In genomic region chr4:15779336-15779735, GRCh38 we compare ENCODE assay signal across 8 cellular contexts. TPM values are rescaled to one million over a fixed set of nuclear protein-coding genes. Genes with fewer than 3 reads are reported as not detected.
DNase-seq lines count a peak whose midpoint lies in the region; ATAC-seq, FAIRE-seq and TF ChIP-seq lines count a peak whose summit lies in the region.

No MANE protein-coding gene starts in this region.

- H3K4me3 ChIP-seq in kidney epithelial cell (ENCODE audit: low read depth, low read length) (peak overlapping the region; percentile 52), small intestine (ENCODE audit: low read depth in 1 of 2, low read length in 2 of 2) (peak overlapping the region; percentile 61 to 74)

- H3K4me1 ChIP-seq in small intestine (ENCODE audit: control insufficient read depth in 2 of 2, insufficient read depth in 1 of 2, low read depth in 1 of 2, low read length in 1 of 2), result peaks cover 0 to 3% of the 10 kb centered on the region in 2 donors

- peak; percentile 27 for DNase-seq in SKM-1 treated with dmso at 0.1 percent for 144 hours (lab: John Stamatoyannopoulos, UW; ENCODE audit: unreplicated experiment)
- DNase-seq in SKM-1 (lab: John Stamatoyannopoulos, UW; ENCODE audit: unreplicated experiment), result no peak
- peak; percentile 8 for DNase-seq in NCI-H524 treated with DMSO at 0.1 percent for 48 hours (lab: John Stamatoyannopoulos, UW)
- peak; percentile 32 for DNase-seq in cerebellar cortex (ENCODE audit: low spot score)
- DNase-seq in kidney epithelial cell (ENCODE audit: low read depth), result peak; percentile 9
- DNase-seq in small intestine, result peak; percentile 33
- DNase-seq in activated gamma-delta T cell (lab: John Stamatoyannopoulos, UW), result no peak

- TF ChIP-seq CTCF in kidney epithelial cell (IDR thresholded peaks at IDR 0.05; ENCODE audit: insufficient read depth, low read length, poor library complexity, severe bottlenecking), result peak; percentile 53

- H3K36me3 ChIP-seq in kidney epithelial cell (ENCODE audit: control insufficient read depth, insufficient read depth, low read length) (no peaks in the 10 kb centered on the region), small intestine (ENCODE audit: control insufficient read depth in 2 of 2, insufficient read depth in 2 of 2, low read length in 2 of 2) (no peaks in the 10 kb centered on the region)

- no peaks in the 10 kb centered on the region for H3K9me3 ChIP-seq in small intestine (ENCODE audit: control insufficient read depth, low read depth)

- no peak for ATAC-seq in GM18873 (IDR thresholded peaks at IDR 0.05; ENCODE audit: low FRiP score, unreplicated experiment)

- WGBS in small intestine, 3 donors, result 0 to 1% (median 0%) methylated on average over 13 of the region's 13 CpGs

- peaks cover 8% of the 10 kb centered on the region for H3K27me3 ChIP-seq in kidney epithelial cell (ENCODE audit: control insufficient read depth, insufficient read depth, low read length)
- H3K27me3 ChIP-seq in small intestine (ENCODE audit: control insufficient read depth in 2 of 2, insufficient read depth in 2 of 2, low read length in 2 of 2), result no peaks in the 10 kb centered on the region

- peak overlapping the region in 1 of 2 donors; percentile 80 for H3K27ac ChIP-seq in small intestine (ENCODE audit: low read depth in 1 of 2, low read length in 1 of 2)

- FAIRE-seq in small intestine (lab: Jason Lieb, UNC), result no peak

RNA-seq across cellular contexts. Expression of gene CD38, which starts 1.2 kb away (rescaled TPM):
- 0.04 TPM in 1 of 2 replicates, not detected in the other for total RNA-seq in kidney epithelial cell
- 1 to 10 TPM in 2 of 3 donors, under 1 TPM in 1; under 0.01 to 2.5 (median 1.6) TPM for polyA plus RNA-seq in small intestine

Comparison
In these comparisons a context has a peak if more than half of its experiments do, and no peak if none do; other contexts are left out.
1. DNase-seq: peak in SKM-1 treated with dmso at 0.1 percent for 144 hours (single experiment), NCI-H524 treated with DMSO at 0.1 percent for 48 hours (single experiment), cerebellar cortex (single experiment), kidney epithelial cell (single experiment) and small intestine (single experiment); none in SKM-1 (single experiment) and activated gamma-delta T cell (single experiment).